Comparison of ENCODE assay signal across 11 cellular contexts in genomic region chr16:1389762-1390161, GRCh38. TPM values are rescaled to one million over a fixed set of nuclear protein-coding genes. Genes with fewer than 3 reads are reported as not detected.
"Had no signal": no experiment of that assay in that cellular context is flagged by ENCODE, and none has a peak within 500 bp of the region (broad histone marks: within the 10 kb centered on the region; RNA-seq: fewer than 3 reads in every experiment).

No MANE protein-coding gene starts in this region.

- ATAC-seq: GM23338, HepG2 had no signal

- H3K4me3 ChIP-seq: GM23338 had no signal

- H3K4me2 ChIP-seq: GM23338 had no signal

- H3K27ac ChIP-seq: HL-60 had no signal

- DNase-seq: H9, HCEC 1CT, HFFc6, KG1 had no signal

- FAIRE-seq: H1, H54, HepG2 had no signal

- H2AFZ ChIP-seq: GM23338 had no signal

RNA-seq across cellular contexts. Expression of gene PERCC1, which starts 41.1 kb away (rescaled TPM):
- total RNA-seq: GM23338, H1, H9, HFFc6, HT1080 had no signal
- polyA plus RNA-seq: GM23338, H1, HepG2, IgD-negative memory B cell had no signal
